In genomic region chr2:143730155-143730949, GRCh38 we compare ENCODE assay signal across 8 cellular contexts.
A peak's percentile ranks its signal among the peaks of the same experiment; 100 is the strongest.
DNase-seq lines count a peak whose midpoint lies in the region; ATAC-seq and TF ChIP-seq lines count a peak whose summit lies in the region.

No MANE protein-coding gene starts in this region.

- H3K9me3 ChIP-seq in OCI-LY3 (ENCODE audit: insufficient read depth, low read length) = no peaks in the 10 kb centered on the region
- H3K9me3 ChIP-seq in mucosa of descending colon = no peaks in the 10 kb centered on the region

- peak; percentile 70 for ATAC-seq in HG02840 (IDR thresholded peaks at IDR 0.05; ENCODE audit: low FRiP score, unreplicated experiment)
- ATAC-seq in mucosa of descending colon = peak; percentile 30
- ATAC-seq in left cardiac atrium = no peak

- H3K27me3 ChIP-seq in OCI-LY3 (ENCODE audit: low read depth, low read length) = no peaks in the 10 kb centered on the region

- no peaks in the 10 kb centered on the region for H4K20me1 ChIP-seq in OCI-LY3 (ENCODE audit: insufficient read depth, low read length)

- peaks cover 50% of the 10 kb centered on the region for H3K4me1 ChIP-seq in OCI-LY3 (ENCODE audit: low read length)
- H3K4me1 ChIP-seq in mucosa of descending colon (ENCODE audit: low read depth) = no peaks in the 10 kb centered on the region

- no peak overlapping the region for H2AFZ ChIP-seq in OCI-LY3 (ENCODE audit: low read depth, low read length)

- H3K27ac ChIP-seq in OCI-LY3 (ENCODE audit: low read length) = peak overlapping the region; percentile 91

- peak overlapping the region; percentile 64; the same call in 1 of the 2 replicates for H3K9ac ChIP-seq in OCI-LY3 (ENCODE audit: low read length)

- peak overlapping the region; percentile 80 for H3K4me2 ChIP-seq in OCI-LY3 (ENCODE audit: low read length)

- TF ChIP-seq CTCF in OCI-LY3 (IDR thresholded peaks at IDR 0.05; ENCODE audit: low read depth, low read length) (no peak), mucosa of descending colon (IDR thresholded peaks at IDR 0.05) (no peak)

- peak; percentile 18 for DNase-seq in activated CD4-positive, alpha-beta T cell treated with anti-CD3 and anti-CD28 coated beads for 48 hours
- no peak for DNase-seq in activated CD4-positive, alpha-beta T cell treated with anti-CD3 and anti-CD28 coated beads for 1 hour
- DNase-seq in mucosa of descending colon = no peak
- no peak for DNase-seq in NCI-H524 (lab: John Stamatoyannopoulos, UW)
- DNase-seq in ureter (ENCODE audit: low spot score) = no peak
- no peak for DNase-seq in left cardiac atrium

- no peaks in the 10 kb centered on the region for H3K36me3 ChIP-seq in OCI-LY3 (replicated peaks; ENCODE audit: low read depth, low read length)
- H3K36me3 ChIP-seq in mucosa of descending colon (ENCODE audit: low read depth) = no peaks in the 10 kb centered on the region

- peak overlapping the region; percentile 60 for H3K4me3 ChIP-seq in OCI-LY3 (ENCODE audit: low read length)
- H3K4me3 ChIP-seq in mucosa of descending colon = no peak overlapping the region

- intact Hi-C loops in mucosa of descending colon (cut with DNase I, micrococcal nuclease) (no loop called here), left cardiac atrium (cut with DNase I) (no loop called here)

- no peaks in the 10 kb centered on the region for H3K79me2 ChIP-seq in OCI-LY3 (ENCODE audit: low read length)

Comparison
In these comparisons a context has a peak if more than half of its experiments do, and no peak if none do; other contexts are left out.
1. ATAC-seq: peak in HG02840 (single experiment) and mucosa of descending colon (single experiment); none in left cardiac atrium (0 of 2).